20 cellular contexts compared by ENCODE assay signal in the genomic region with DNA sequence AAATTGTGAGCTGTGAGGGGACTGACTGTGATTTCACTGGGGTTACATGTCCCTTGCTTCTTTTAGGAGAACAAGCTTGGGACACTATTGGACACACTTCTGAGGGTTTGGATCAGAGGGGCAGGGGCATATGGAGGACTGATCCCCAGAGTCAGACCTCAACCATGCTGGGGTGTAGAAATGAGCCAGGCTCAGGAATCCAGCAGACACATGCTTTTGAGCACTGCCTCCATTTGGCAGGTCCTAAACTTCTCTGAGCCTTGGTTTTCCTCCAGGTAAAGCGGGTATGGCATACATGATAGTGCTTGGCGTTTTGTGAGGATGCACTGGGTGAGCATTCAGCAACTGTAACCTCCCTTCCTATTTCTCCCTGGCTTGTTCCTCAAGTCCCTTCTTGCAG.
DNase-seq lines count a peak whose midpoint lies in the region; ATAC-seq, FAIRE-seq and TF ChIP-seq lines count a peak whose summit lies in the region.
"Had no signal": no experiment of that assay in that cellular context is flagged by ENCODE, and none has a peak within 500 bp of the region (broad histone marks: within the 10 kb centered on the region; RNA-seq: fewer than 3 reads in every experiment).

No MANE protein-coding gene starts in this region.

- in situ Hi-C loops in astrocyte of the spinal cord (cut with HindIII; ENCODE audit: low sequenced_read_pairs): no loop called here

- H3K27me3 Mint-ChIP-seq in GM23338 (ENCODE audit: insufficient read depth, low read depth, poor library complexity): peaks cover 11% of the 10 kb centered on the region

- no peaks in the 10 kb centered on the region for H3F3A ChIP-seq in GM23338 (replicated peaks; ENCODE audit: low read depth)

- no peaks in the 10 kb centered on the region for H3K36me3 Mint-ChIP-seq in GM23338 (ENCODE audit: low read depth)
- H3K36me3 Mint-ChIP-seq: immature natural killer cell had no signal

- intact Hi-C loops in lower lobe of right lung (cut with DNase I): no loop called here

- H3K4me3 ChIP-seq in GM23338: no peak overlapping the region
- no peak overlapping the region for H3K4me3 ChIP-seq in astrocyte of the spinal cord (ENCODE audit: low read depth, low read length)
- H3K4me3 ChIP-seq in lower lobe of right lung: no peak overlapping the region
- H3K4me3 ChIP-seq in stomach smooth muscle (ENCODE audit: low read length in 2 of 2): no peak overlapping the region
- H3K4me3 ChIP-seq in BE2C (ENCODE audit: low read depth, low read length): no peak overlapping the region
- H3K4me3 ChIP-seq: mucosa of descending colon, pancreas, PC-9 had no signal

- ATAC-seq in GM23338: no peak
- ATAC-seq in lower lobe of right lung: no peak
- ATAC-seq in HG03442 (IDR thresholded peaks at IDR 0.05; ENCODE audit: unreplicated experiment): no peak
- no peak for ATAC-seq in HG02973 (IDR thresholded peaks at IDR 0.05; ENCODE audit: unreplicated experiment)
- ATAC-seq: effector memory CD8-positive, alpha-beta T cell had no signal

- no peak overlapping the region for H3K4me2 ChIP-seq in GM23338
- H3K4me2 ChIP-seq: PC-9 had no signal

- no peaks in the 10 kb centered on the region for H4K20me1 ChIP-seq in GM23338 (replicated peaks; ENCODE audit: insufficient read depth)

- TF ChIP-seq CTCF in GM23338 (conservative IDR thresholded peaks at IDR 0.05; ENCODE audit: low read depth in 2 of 2) (no peak), astrocyte of the spinal cord (IDR thresholded peaks at IDR 0.05; ENCODE audit: low read depth, low read length) (no peak), lower lobe of right lung (IDR thresholded peaks at IDR 0.05) (no peak), BE2C (IDR thresholded peaks at IDR 0.05; ENCODE audit: low read depth, low read length) (no peak)

- H3K27ac ChIP-seq in GM23338 (ENCODE audit: low read depth) (no peak overlapping the region), lower lobe of right lung (peak overlapping the region; percentile 72), stomach smooth muscle (ENCODE audit: low read length) (peak overlapping the region; percentile 62)
- H3K27ac ChIP-seq: PC-9, VCaP had no signal

- no peak for TF ChIP-seq POLR2A in GM12892 (IDR thresholded peaks at IDR 0.05; ENCODE audit: low read depth, low read length)

- H3K79me2 ChIP-seq in GM23338 (replicated peaks; ENCODE audit: insufficient read depth): no peaks in the 10 kb centered on the region

- H2AFZ ChIP-seq in GM23338: peak overlapping the region; percentile 43; the same call in 1 of the 2 replicates
- H2AFZ ChIP-seq: PC-9 had no signal

- H3K9me2 ChIP-seq in GM23338 (ENCODE audit: insufficient read depth): peaks cover 14% of the 10 kb centered on the region

- no peak for FAIRE-seq in GM12892 (lab: Jason Lieb, UNC)
- FAIRE-seq: pancreas, urothelium cell line had no signal

- no peak overlapping the region; the same call in 1 of the 2 replicates for H3K27ac Mint-ChIP-seq in GM23338
- H3K27ac Mint-ChIP-seq: B cell; effector memory CD8-positive, alpha-beta T cell; immature natural killer cell had no signal

- no peaks in the 10 kb centered on the region for H3K9me3 Mint-ChIP-seq in GM23338
- H3K9me3 Mint-ChIP-seq: effector memory CD8-positive, alpha-beta T cell had no signal

- H3K4me1 ChIP-seq in GM23338 (ENCODE audit: insufficient read depth) (peaks cover 11% of the 10 kb centered on the region), lower lobe of right lung (peaks cover 18% of the 10 kb centered on the region), stomach smooth muscle (ENCODE audit: control insufficient read depth, insufficient read depth, low read length) (peaks cover 20% of the 10 kb centered on the region), BE2C (peaks cover 17% of the 10 kb centered on the region)

- H3K9me3 ChIP-seq in lower lobe of right lung (no peaks in the 10 kb centered on the region), stomach smooth muscle (ENCODE audit: control insufficient read depth in 2 of 2, low read length in 2 of 2) (no peaks in the 10 kb centered on the region), BE2C (no peaks in the 10 kb centered on the region)
- H3K9me3 ChIP-seq: mucosa of descending colon, pancreas had no signal

- H3K9ac ChIP-seq in stomach smooth muscle (ENCODE audit: low read length in 2 of 2): peak overlapping the region in 1 of 2 donors; percentile 18

- peaks cover 25% of the 10 kb centered on the region for H3K4me1 Mint-ChIP-seq in GM23338
- H3K4me1 Mint-ChIP-seq: B cell, immature natural killer cell had no signal

- no peaks in the 10 kb centered on the region for H3K27me3 ChIP-seq in GM23338 (ENCODE audit: insufficient read depth)
- no peaks in the 10 kb centered on the region for H3K27me3 ChIP-seq in lower lobe of right lung (ENCODE audit: low read depth)
- H3K27me3 ChIP-seq in stomach smooth muscle (ENCODE audit: control insufficient read depth in 1 of 2, insufficient read depth in 2 of 2, low read length in 2 of 2): no peaks in the 10 kb centered on the region
- H3K27me3 ChIP-seq in BE2C: no peaks in the 10 kb centered on the region
- H3K27me3 ChIP-seq: pancreas had no signal

- H3K4me3 Mint-ChIP-seq in GM23338: no peak overlapping the region
- H3K4me3 Mint-ChIP-seq: B cell; effector memory CD8-positive, alpha-beta T cell; immature natural killer cell had no signal

- DNase-seq in GM23338 (ENCODE audit: low spot score) (no peak), astrocyte of the spinal cord (ENCODE audit: low read depth, low spot score) (peak; percentile 15), lower lobe of right lung (no peak), GM12892 (ENCODE audit: insufficient read length) (no peak), BE2C (no peak)
- DNase-seq: activated effector memory CD4-positive, alpha-beta T cell treated with Interleukin-2 at 50 U/mL for 16 hours; DMS153; effector memory CD8-positive, alpha-beta T cell; foreskin melanocyte; immature natural killer cell; NCI-H187 treated with DMSO at 0.1 percent for 48 hours; pancreas had no signal

- H3K36me3 ChIP-seq in GM23338 (ENCODE audit: insufficient read depth): no peaks in the 10 kb centered on the region
- no peaks in the 10 kb centered on the region for H3K36me3 ChIP-seq in lower lobe of right lung
- no peaks in the 10 kb centered on the region for H3K36me3 ChIP-seq in stomach smooth muscle (ENCODE audit: control insufficient read depth in 2 of 2, insufficient read depth in 2 of 2, low read length in 2 of 2)
- H3K36me3 ChIP-seq in BE2C: no peaks in the 10 kb centered on the region
- H3K36me3 ChIP-seq: pancreas had no signal

TF ChIP-seq in GM23338, 12 proteins besides CTCF, POLR2A, EP300 and RAD21 (continues in another document):
- TF ChIP-seq NANOG (IDR thresholded peaks at IDR 0.05; ENCODE audit: borderline replicate concordance) (no peak), EZH2 (IDR thresholded peaks at IDR 0.05; ENCODE audit: low read depth, unreplicated experiment) (no peak), JUNB (IDR thresholded peaks at IDR 0.05; ENCODE audit: unreplicated experiment) (no peak), STAT1 (IDR thresholded peaks at IDR 0.05; ENCODE audit: unreplicated experiment) (no peak), CREB1 (CRISPR knock-in tag; IDR thresholded peaks at IDR 0.05; ENCODE audit: low read depth) (no peak), EZH2phosphoT487 (IDR thresholded peaks at IDR 0.05; ENCODE audit: unreplicated experiment) (no peak)
- TF ChIP-seq, protein P1, sequence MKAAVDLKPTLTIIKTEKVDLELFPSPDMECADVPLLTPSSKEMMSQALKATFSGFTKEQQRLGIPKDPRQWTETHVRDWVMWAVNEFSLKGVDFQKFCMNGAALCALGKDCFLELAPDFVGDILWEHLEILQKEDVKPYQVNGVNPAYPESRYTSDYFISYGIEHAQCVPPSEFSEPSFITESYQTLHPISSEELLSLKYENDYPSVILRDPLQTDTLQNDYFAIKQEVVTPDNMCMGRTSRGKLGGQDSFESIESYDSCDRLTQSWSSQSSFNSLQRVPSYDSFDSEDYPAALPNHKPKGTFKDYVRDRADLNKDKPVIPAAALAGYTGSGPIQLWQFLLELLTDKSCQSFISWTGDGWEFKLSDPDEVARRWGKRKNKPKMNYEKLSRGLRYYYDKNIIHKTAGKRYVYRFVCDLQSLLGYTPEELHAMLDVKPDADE (IDR thresholded peaks at IDR 0.05): no peak
